Comparison of ENCODE assay signal across 10 cellular contexts in genomic region chr11:12163181-12163841, GRCh38. TPM values are rescaled to one million over a fixed set of nuclear protein-coding genes. Genes with fewer than 3 reads are reported as not detected.
A peak's percentile ranks its signal among the peaks of the same experiment; 100 is the strongest.
DNase-seq lines count a peak whose midpoint lies in the region; ATAC-seq and TF ChIP-seq lines count a peak whose summit lies in the region.
"Had no signal": no experiment of that assay in that cellular context is flagged by ENCODE, and none has a peak within 500 bp of the region (broad histone marks: within the 10 kb centered on the region; RNA-seq: fewer than 3 reads in every experiment).

No MANE protein-coding gene starts in this region.

- TF ChIP-seq CTCF in fibroblast of lung (conservative IDR thresholded peaks at IDR 0.05 in 1 of 2, IDR thresholded peaks at IDR 0.05 in 1 of 2; ENCODE audit: low read depth in 1 of 2, low read length in 2 of 2) = no peak
- TF ChIP-seq CTCF in psoas muscle (IDR thresholded peaks at IDR 0.05) = no peak
- TF ChIP-seq CTCF in neural progenitor cell (IDR thresholded peaks at IDR 0.05) = no peak

- H3K4me1 Mint-ChIP-seq in neural progenitor cell = peaks cover 17% of the 10 kb centered on the region

- peak overlapping the region; percentile 41 for H3K9ac ChIP-seq in fibroblast of lung (ENCODE audit: insufficient read depth, low read length)
- H3K9ac ChIP-seq in neural progenitor cell = no peak overlapping the region

- H4K20me1 ChIP-seq in fibroblast of lung (ENCODE audit: control insufficient read depth, extremely low read depth, insufficient read depth, low read length) (no peaks in the 10 kb centered on the region), neural progenitor cell (ENCODE audit: low read depth) (no peaks in the 10 kb centered on the region)

- no peaks in the 10 kb centered on the region for H3K36me3 Mint-ChIP-seq in neural progenitor cell

- H3K36me3 ChIP-seq in fibroblast of lung (ENCODE audit: control insufficient read depth, insufficient read depth, low read length) (peaks cover 13% of the 10 kb centered on the region), psoas muscle (ENCODE audit: insufficient read depth in 1 of 2, low read depth in 1 of 2) (peaks cover 0 to 13% of the 10 kb centered on the region in 2 donors), neural progenitor cell (no peaks in the 10 kb centered on the region)

- no peak overlapping the region for H3K4me3 ChIP-seq in fibroblast of lung (replicated peaks in 1 of 4; ENCODE audit: control extremely low read depth in 1 of 4, insufficient read depth in 1 of 4, low read depth in 3 of 4, low read length in 4 of 4)
- H3K4me3 ChIP-seq in psoas muscle = no peak overlapping the region
- no peak overlapping the region for H3K4me3 ChIP-seq in neural progenitor cell

- no peak overlapping the region for H3K4me3 Mint-ChIP-seq in neural progenitor cell

- no peak overlapping the region for H3K27ac Mint-ChIP-seq in neural progenitor cell

- no peaks in the 10 kb centered on the region for H3K9me3 ChIP-seq in fibroblast of lung (ENCODE audit: control insufficient read depth, insufficient read depth, low read depth, low read length)
- no peaks in the 10 kb centered on the region for H3K9me3 ChIP-seq in psoas muscle
- no peaks in the 10 kb centered on the region for H3K9me3 ChIP-seq in neural progenitor cell (ENCODE audit: low read depth)

- peaks cover 53% of the 10 kb centered on the region for H3K4me1 ChIP-seq in fibroblast of lung (ENCODE audit: control insufficient read depth, extremely low read depth, insufficient read depth, low read length)
- peaks cover 38% of the 10 kb centered on the region for H3K4me1 ChIP-seq in psoas muscle
- no peaks in the 10 kb centered on the region for H3K4me1 ChIP-seq in neural progenitor cell

- peaks cover 7% of the 10 kb centered on the region for H3K27me3 Mint-ChIP-seq in neural progenitor cell (ENCODE audit: insufficient read depth, low read depth)

- 44 to 57% (median 49%) methylated on average over 13 of the region's 13 CpGs for WGBS in psoas muscle, 3 donors

- H3K27me3 ChIP-seq in fibroblast of lung (ENCODE audit: control insufficient read depth, insufficient read depth, low read length) (no peaks in the 10 kb centered on the region), psoas muscle (ENCODE audit: insufficient read depth in 3 of 3, low read length in 2 of 3) (no peaks in the 10 kb centered on the region), neural progenitor cell (no peaks in the 10 kb centered on the region)

- intact Hi-C loops in psoas muscle (cut with DNase I) = no loop called here

- H2AFZ ChIP-seq in fibroblast of lung (ENCODE audit: low read length) (no peak overlapping the region), neural progenitor cell (replicated peaks) (no peak overlapping the region)

- no peaks in the 10 kb centered on the region for H3K9me3 Mint-ChIP-seq in neural progenitor cell

- DNase-seq in Daoy (ENCODE audit: low read depth) = peak; percentile 86
- DNase-seq in fibroblast of lung (ENCODE audit: low read depth in 2 of 2) = peak; percentile 63 to 85
- no peak for DNase-seq in psoas muscle
- DNase-seq in DMS53 treated with DMSO at 0.1 percent for 48 hours (lab: John Stamatoyannopoulos, UW; ENCODE audit: unreplicated experiment) = no peak
- DNase-seq in activated gamma-delta T cell (lab: John Stamatoyannopoulos, UW) = no peak
- DNase-seq in neural progenitor cell (ENCODE audit: low spot score) = no peak
- DNase-seq: NCI-H1092, occipital lobe had no signal

- no peaks in the 10 kb centered on the region for H3F3A ChIP-seq in neural progenitor cell (ENCODE audit: low read depth)

- H3K4me2 ChIP-seq in fibroblast of lung (ENCODE audit: extremely low read depth, insufficient read depth, low read length) (peak overlapping the region; percentile 1), neural progenitor cell (no peak overlapping the region)

- peak overlapping the region; percentile 93 for H3K27ac ChIP-seq in fibroblast of lung (ENCODE audit: insufficient read depth, low read length)
- H3K27ac ChIP-seq in psoas muscle = peak overlapping the region; percentile 37
- no peak overlapping the region for H3K27ac ChIP-seq in neural progenitor cell

- ATAC-seq in SK-N-SH treated with all-trans-retinoic acid at 6 μM for 48 hours (peak; percentile 73), psoas muscle (peak; percentile 11 to 37 (median 22)), GM19395 (IDR thresholded peaks at IDR 0.05; ENCODE audit: unreplicated experiment) (no peak)

- peaks cover 40% of the 10 kb centered on the region for H3K79me2 ChIP-seq in fibroblast of lung (ENCODE audit: control insufficient read depth, insufficient read depth, low read length)
- H3K79me2 ChIP-seq in neural progenitor cell (ENCODE audit: low read depth) = no peaks in the 10 kb centered on the region

TF ChIP-seq in SK-N-SH treated with all-trans-retinoic acid at 6 μM for 48 hours, 23 proteins besides CTCF, POLR2A, EP300 and RAD21 (continues in another document):
- TF ChIP-seq ZC3H10 (CRISPR knock-in tag; IDR thresholded peaks at IDR 0.05) (no peak), PPARA (CRISPR knock-in tag; IDR thresholded peaks at IDR 0.05; ENCODE audit: borderline replicate concordance) (no peak), GLIS3 (CRISPR knock-in tag; IDR thresholded peaks at IDR 0.05) (no peak), CSRNP3 (CRISPR knock-in tag; IDR thresholded peaks at IDR 0.05) (no peak), POU6F1 (CRISPR knock-in tag; IDR thresholded peaks at IDR 0.05; ENCODE audit: borderline replicate concordance, low read depth) (no peak), OSR1 (CRISPR knock-in tag; IDR thresholded peaks at IDR 0.05) (no peak), ZFP3 (CRISPR knock-in tag; IDR thresholded peaks at IDR 0.05) (peak; percentile 77), ESRRG (CRISPR knock-in tag; IDR thresholded peaks at IDR 0.05) (no peak), BACH2 (CRISPR knock-in tag; IDR thresholded peaks at IDR 0.05; ENCODE audit: borderline replicate concordance) (no peak), RARB (CRISPR knock-in tag; IDR thresholded peaks at IDR 0.05) (no peak), TCF4 (CRISPR knock-in tag; IDR thresholded peaks at IDR 0.05; ENCODE audit: borderline replicate concordance) (no peak), SNAI2 (CRISPR knock-in tag; IDR thresholded peaks at IDR 0.05) (no peak), TSHZ2 (CRISPR knock-in tag; IDR thresholded peaks at IDR 0.05) (no peak), ZNF565 (CRISPR knock-in tag; conservative IDR thresholded peaks at IDR 0.05; ENCODE audit: low read depth) (no peak), ZNF70 (CRISPR knock-in tag; IDR thresholded peaks at IDR 0.05) (no peak)

RNA-seq across cellular contexts. Expression of gene MICAL2, which starts 52.9 kb away (rescaled TPM):
- total RNA-seq in Daoy (2014; rRNA removed; shearing (Covaris generic)) = 135 and 178 TPM in 2 replicates
- total RNA-seq in fibroblast of lung (88.6 and 275 TPM in 2 replicates), psoas muscle (10 to 100 TPM; 14.0 to 45.7 (median 29.0) TPM), neural progenitor cell (ENCODE audit: low replicate concordance) (0.60 and 0.68 TPM in 2 replicates)
- polyA plus RNA-seq in fibroblast of lung (78.5 and 120 TPM in 2 replicates), psoas muscle (10 to 100 TPM in 2 of 3 donors, 1 to 10 TPM in 1; 6.8 to 15.0 (median 11.7) TPM)
- 125 and 167 TPM in 2 replicates for polyA plus RNA-seq in fibroblast of lung (2012)
- polyA minus RNA-seq in fibroblast of lung (ENCODE audit: low replicate concordance) = 234 and 390 TPM in 2 replicates

Comparison
In these comparisons a context has a peak if more than half of its experiments do, and no peak if none do; other contexts are left out.
1. DNase-seq: peak in Daoy (single experiment) and fibroblast of lung (2 of 2); none in psoas muscle (0 of 2), DMS53 treated with DMSO at 0.1 percent for 48 hours (single experiment), activated gamma-delta T cell (single experiment) and neural progenitor cell (single experiment).